1 cellular context compared by ENCODE assay signal in genomic region chr2:226618875-226619605, GRCh38.
TF ChIP-seq lines count a peak whose summit lies in the region.

No MANE protein-coding gene starts in this region.

TF ChIP-seq in HepG2, 621 proteins besides CTCF, POLR2A, EP300 and RAD21 (continued from another document and continues in another):
- TF ChIP-seq, protein P1, sequence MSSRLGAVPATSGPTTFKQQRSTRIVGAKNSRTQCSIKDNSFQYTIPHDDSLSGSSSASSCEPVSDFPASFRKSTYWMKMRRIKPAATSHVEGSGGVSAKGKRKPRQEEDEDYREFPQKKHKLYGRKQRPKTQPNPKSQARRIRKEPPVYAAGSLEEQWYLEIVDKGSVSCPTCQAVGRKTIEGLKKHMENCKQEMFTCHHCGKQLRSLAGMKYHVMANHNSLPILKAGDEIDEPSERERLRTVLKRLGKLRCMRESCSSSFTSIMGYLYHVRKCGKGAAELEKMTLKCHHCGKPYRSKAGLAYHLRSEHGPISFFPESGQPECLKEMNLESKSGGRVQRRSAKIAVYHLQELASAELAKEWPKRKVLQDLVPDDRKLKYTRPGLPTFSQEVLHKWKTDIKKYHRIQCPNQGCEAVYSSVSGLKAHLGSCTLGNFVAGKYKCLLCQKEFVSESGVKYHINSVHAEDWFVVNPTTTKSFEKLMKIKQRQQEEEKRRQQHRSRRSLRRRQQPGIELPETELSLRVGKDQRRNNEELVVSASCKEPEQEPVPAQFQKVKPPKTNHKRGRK (CRISPR knock-in tag; IDR thresholded peaks at IDR 0.05): no peak
- no peak; the same call in 1 of the 2 replicates for TF ChIP-seq PRDM15 (CRISPR knock-in tag; IDR thresholded peaks at IDR 0.05)
- TF ChIP-seq ZNF772 (CRISPR knock-in tag; IDR thresholded peaks at IDR 0.05): 0 out of 2 replicates have a peak, but pooled peaks have one; percentile 23
- peak; percentile 58; the same call in 1 of the 2 replicates for TF ChIP-seq KLF6 (CRISPR knock-in tag; IDR thresholded peaks at IDR 0.05)
- TF ChIP-seq KLF13 (CRISPR knock-in tag; IDR thresholded peaks at IDR 0.05): no peak
- no peak for TF ChIP-seq KLF9 (CRISPR knock-in tag; IDR thresholded peaks at IDR 0.05; ENCODE audit: low read depth)
- TF ChIP-seq SP1 (IDR thresholded peaks at IDR 0.05): no peak
- no peak for TF ChIP-seq SP1 (CRISPR knock-in tag; IDR thresholded peaks at IDR 0.05)
- TF ChIP-seq ZFP62 (CRISPR knock-in tag; IDR thresholded peaks at IDR 0.05): no peak
- TF ChIP-seq ZNF260 (CRISPR knock-in tag; IDR thresholded peaks at IDR 0.05; ENCODE audit: borderline replicate concordance, low read depth): no peak
- no peak for TF ChIP-seq ETS1 (CRISPR knock-in tag; IDR thresholded peaks at IDR 0.05)
- no peak for TF ChIP-seq ZBTB40 (IDR thresholded peaks at IDR 0.05)
- TF ChIP-seq ZBTB40 (CRISPR knock-in tag; IDR thresholded peaks at IDR 0.05): no peak
- TF ChIP-seq ZMYM4 (CRISPR knock-in tag; IDR thresholded peaks at IDR 0.05): peak; percentile 95
- TF ChIP-seq, protein P2, sequence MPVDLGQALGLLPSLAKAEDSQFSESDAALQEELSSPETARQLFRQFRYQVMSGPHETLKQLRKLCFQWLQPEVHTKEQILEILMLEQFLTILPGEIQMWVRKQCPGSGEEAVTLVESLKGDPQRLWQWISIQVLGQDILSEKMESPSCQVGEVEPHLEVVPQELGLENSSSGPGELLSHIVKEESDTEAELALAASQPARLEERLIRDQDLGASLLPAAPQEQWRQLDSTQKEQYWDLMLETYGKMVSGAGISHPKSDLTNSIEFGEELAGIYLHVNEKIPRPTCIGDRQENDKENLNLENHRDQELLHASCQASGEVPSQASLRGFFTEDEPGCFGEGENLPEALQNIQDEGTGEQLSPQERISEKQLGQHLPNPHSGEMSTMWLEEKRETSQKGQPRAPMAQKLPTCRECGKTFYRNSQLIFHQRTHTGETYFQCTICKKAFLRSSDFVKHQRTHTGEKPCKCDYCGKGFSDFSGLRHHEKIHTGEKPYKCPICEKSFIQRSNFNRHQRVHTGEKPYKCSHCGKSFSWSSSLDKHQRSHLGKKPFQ (CRISPR knock-in tag; IDR thresholded peaks at IDR 0.05; ENCODE audit: insufficient replicate concordance): peak; percentile 49
- no peak for TF ChIP-seq SALL2 (CRISPR knock-in tag; IDR thresholded peaks at IDR 0.05)
- TF ChIP-seq, protein P3, sequence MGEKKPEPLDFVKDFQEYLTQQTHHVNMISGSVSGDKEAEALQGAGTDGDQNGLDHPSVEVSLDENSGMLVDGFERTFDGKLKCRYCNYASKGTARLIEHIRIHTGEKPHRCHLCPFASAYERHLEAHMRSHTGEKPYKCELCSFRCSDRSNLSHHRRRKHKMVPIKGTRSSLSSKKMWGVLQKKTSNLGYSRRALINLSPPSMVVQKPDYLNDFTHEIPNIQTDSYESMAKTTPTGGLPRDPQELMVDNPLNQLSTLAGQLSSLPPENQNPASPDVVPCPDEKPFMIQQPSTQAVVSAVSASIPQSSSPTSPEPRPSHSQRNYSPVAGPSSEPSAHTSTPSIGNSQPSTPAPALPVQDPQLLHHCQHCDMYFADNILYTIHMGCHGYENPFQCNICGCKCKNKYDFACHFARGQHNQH (CRISPR knock-in tag; IDR thresholded peaks at IDR 0.05): peak; percentile 64; the same call in 1 of the 2 replicates
- TF ChIP-seq ZNF614 (CRISPR knock-in tag; IDR thresholded peaks at IDR 0.05; ENCODE audit: borderline replicate concordance): peak; percentile 74; the same call in 1 of the 2 replicates
- TF ChIP-seq KAT7 (CRISPR knock-in tag; IDR thresholded peaks at IDR 0.05; ENCODE audit: borderline replicate concordance): no peak; the same call in 1 of the 2 replicates
- TF ChIP-seq ZNF274 (CRISPR knock-in tag; IDR thresholded peaks at IDR 0.05): no peak
- no peak for TF ChIP-seq SOX6 (IDR thresholded peaks at IDR 0.05)
- TF ChIP-seq SOX6 (CRISPR knock-in tag; IDR thresholded peaks at IDR 0.05): peak; percentile 96
- 0 out of 2 replicates have a peak, but pooled peaks have one; percentile 14 for TF ChIP-seq ONECUT2 (CRISPR knock-in tag; IDR thresholded peaks at IDR 0.05)
- TF ChIP-seq NFATC3 (CRISPR knock-in tag; IDR thresholded peaks at IDR 0.05): no peak
- TF ChIP-seq, protein P4, sequence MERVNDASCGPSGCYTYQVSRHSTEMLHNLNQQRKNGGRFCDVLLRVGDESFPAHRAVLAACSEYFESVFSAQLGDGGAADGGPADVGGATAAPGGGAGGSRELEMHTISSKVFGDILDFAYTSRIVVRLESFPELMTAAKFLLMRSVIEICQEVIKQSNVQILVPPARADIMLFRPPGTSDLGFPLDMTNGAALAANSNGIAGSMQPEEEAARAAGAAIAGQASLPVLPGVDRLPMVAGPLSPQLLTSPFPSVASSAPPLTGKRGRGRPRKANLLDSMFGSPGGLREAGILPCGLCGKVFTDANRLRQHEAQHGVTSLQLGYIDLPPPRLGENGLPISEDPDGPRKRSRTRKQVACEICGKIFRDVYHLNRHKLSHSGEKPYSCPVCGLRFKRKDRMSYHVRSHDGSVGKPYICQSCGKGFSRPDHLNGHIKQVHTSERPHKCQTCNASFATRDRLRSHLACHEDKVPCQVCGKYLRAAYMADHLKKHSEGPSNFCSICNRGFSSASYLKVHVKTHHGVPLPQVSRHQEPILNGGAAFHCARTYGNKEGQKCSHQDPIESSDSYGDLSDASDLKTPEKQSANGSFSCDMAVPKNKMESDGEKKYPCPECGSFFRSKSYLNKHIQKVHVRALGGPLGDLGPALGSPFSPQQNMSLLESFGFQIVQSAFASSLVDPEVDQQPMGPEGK (CRISPR knock-in tag; IDR thresholded peaks at IDR 0.05): peak; percentile 52; the same call in 1 of the 2 replicates
- no peak for TF ChIP-seq ELF1 (CRISPR knock-in tag; IDR thresholded peaks at IDR 0.05)
- peak; percentile 70; the same call in 1 of the 2 replicates for TF ChIP-seq STAT5B (CRISPR knock-in tag; IDR thresholded peaks at IDR 0.05)
- no peak; the same call in 1 of the 2 replicates for TF ChIP-seq ETV5 (CRISPR knock-in tag; IDR thresholded peaks at IDR 0.05; ENCODE audit: borderline replicate concordance)
- TF ChIP-seq TEAD2 (CRISPR knock-in tag; IDR thresholded peaks at IDR 0.05): no peak
- peak; percentile 89 for TF ChIP-seq SMYD3 (CRISPR knock-in tag; IDR thresholded peaks at IDR 0.05)
- TF ChIP-seq TAF1 (CRISPR knock-in tag; IDR thresholded peaks at IDR 0.05): no peak
- no peak for TF ChIP-seq CREB1 (IDR thresholded peaks at IDR 0.05)
- TF ChIP-seq CREB1 (CRISPR knock-in tag; IDR thresholded peaks at IDR 0.05): peak; percentile 81
- no peak for TF ChIP-seq SSRP1 (CRISPR knock-in tag; IDR thresholded peaks at IDR 0.05)
- no peak for TF ChIP-seq ZNF501 (CRISPR knock-in tag; IDR thresholded peaks at IDR 0.05)
- TF ChIP-seq ZNF572 (CRISPR knock-in tag; IDR thresholded peaks at IDR 0.05): no peak
- peak; percentile 89 for TF ChIP-seq ATF2 (CRISPR knock-in tag; IDR thresholded peaks at IDR 0.05)
- no peak for TF ChIP-seq RAD51 (IDR thresholded peaks at IDR 0.05; ENCODE audit: borderline replicate concordance)
- no peak for TF ChIP-seq ZNF234 (CRISPR knock-in tag; conservative IDR thresholded peaks at IDR 0.05)
- TF ChIP-seq MIXL1 (CRISPR knock-in tag; IDR thresholded peaks at IDR 0.05): peak; percentile 95
- no peak; the same call in none of the 2 replicates for TF ChIP-seq GATAD1 (CRISPR knock-in tag; IDR thresholded peaks at IDR 0.05)
- TF ChIP-seq ZNF709 (CRISPR knock-in tag; IDR thresholded peaks at IDR 0.05): no peak
- peak; percentile 66 for TF ChIP-seq KDM1A (CRISPR knock-in tag; IDR thresholded peaks at IDR 0.05)
- no peak for TF ChIP-seq ZEB1 (IDR thresholded peaks at IDR 0.05; ENCODE audit: insufficient replicate concordance, low read depth)
